16 cellular contexts compared by ENCODE assay signal in genomic region chr5:95080026-95080425, GRCh38.
A peak's percentile ranks its signal among the peaks of the same experiment; 100 is the strongest.
DNase-seq lines count a peak whose midpoint lies in the region; ATAC-seq, FAIRE-seq and TF ChIP-seq lines count a peak whose summit lies in the region.
"Had no signal": no experiment of that assay in that cellular context is flagged by ENCODE, and none has a peak within 500 bp of the region (broad histone marks: within the 10 kb centered on the region; RNA-seq: fewer than 3 reads in every experiment).

No MANE protein-coding gene starts in this region.

- H3K4ac ChIP-seq in neuronal stem cell (ENCODE audit: low read length), result no peak overlapping the region

- FAIRE-seq in endothelial cell of umbilical vein (lab: Jason Lieb, UNC), result no peak

- H2BK12ac ChIP-seq in neuronal stem cell (ENCODE audit: low read length), result no peak overlapping the region

- peaks cover 19% of the 10 kb centered on the region for H3K4me1 Mint-ChIP-seq in neural progenitor cell

- H3K27ac ChIP-seq in endothelial cell of umbilical vein (ENCODE audit: insufficient read depth, low read depth, low read length) (peak overlapping the region; percentile 69), neuronal stem cell (replicated peaks; ENCODE audit: low read length) (no peak overlapping the region), neural progenitor cell (no peak overlapping the region)
- H3K27ac ChIP-seq: RWPE1 had no signal

- H3K36me3 ChIP-seq in endothelial cell of umbilical vein (ENCODE audit: control insufficient read depth in 2 of 2, extremely low read depth in 1 of 2, insufficient read depth in 2 of 2, low read length in 2 of 2), result no peaks in the 10 kb centered on the region
- H3K36me3 ChIP-seq in neuronal stem cell (replicated peaks in 1 of 2; ENCODE audit: control insufficient read depth in 2 of 2, insufficient read depth in 2 of 2, low read length in 2 of 2), result no peaks in the 10 kb centered on the region
- H3K36me3 ChIP-seq in neural progenitor cell, result no peaks in the 10 kb centered on the region

- no peaks in the 10 kb centered on the region for H3K27me3 ChIP-seq in endothelial cell of umbilical vein (ENCODE audit: control insufficient read depth in 2 of 2, insufficient read depth in 2 of 2, low read length in 2 of 2)
- H3K27me3 ChIP-seq in neuronal stem cell (ENCODE audit: control insufficient read depth in 3 of 3, insufficient read depth in 3 of 3, low read depth in 1 of 3, low read length in 3 of 3), result no peaks in the 10 kb centered on the region
- H3K27me3 ChIP-seq in neural progenitor cell, result no peaks in the 10 kb centered on the region

- TF ChIP-seq POLR2A in NB4 (IDR thresholded peaks at IDR 0.05; ENCODE audit: extremely low read depth, insufficient read length), result no peak
- TF ChIP-seq POLR2A in endothelial cell of umbilical vein (IDR thresholded peaks at IDR 0.05; ENCODE audit: low read depth, low read length), result no peak

- H4K91ac ChIP-seq in neuronal stem cell (ENCODE audit: low read depth, low read length, poor library complexity), result no peak overlapping the region

- no peak overlapping the region for H3K18ac ChIP-seq in neuronal stem cell (ENCODE audit: low read length)

- H3K4me1 ChIP-seq in endothelial cell of umbilical vein (ENCODE audit: control insufficient read depth, extremely low read depth, insufficient read depth, low read length) (peaks cover 55% of the 10 kb centered on the region), neuronal stem cell (ENCODE audit: control insufficient read depth in 2 of 2, insufficient read depth in 1 of 2, low read depth in 1 of 2, low read length in 2 of 2) (peaks cover 2 to 6% of the 10 kb centered on the region in 2 donors), neural progenitor cell (peaks cover 12% of the 10 kb centered on the region)

- H3K79me2 ChIP-seq in endothelial cell of umbilical vein (ENCODE audit: control insufficient read depth, insufficient read depth, low read length) (peaks cover 50% of the 10 kb centered on the region), neural progenitor cell (ENCODE audit: low read depth) (no peaks in the 10 kb centered on the region)

- H3K27me3 Mint-ChIP-seq in neural progenitor cell (ENCODE audit: insufficient read depth, low read depth), result no peaks in the 10 kb centered on the region

- no peaks in the 10 kb centered on the region for H3K9me3 Mint-ChIP-seq in neural progenitor cell
- H3K9me3 Mint-ChIP-seq: activated CD4-positive, alpha-beta memory T cell treated with anti-CD3 and anti-CD28 coated beads for 36 hours had no signal

- no peak overlapping the region for H2BK15ac ChIP-seq in neuronal stem cell (ENCODE audit: low read length)

- H3K4me3 ChIP-seq in NB4 (ENCODE audit: low read depth, low read length) (peak overlapping the region; percentile 91), endothelial cell of umbilical vein (replicated peaks in 1 of 3; ENCODE audit: insufficient read depth in 1 of 3, low read depth in 1 of 3, low read length in 3 of 3) (peak overlapping the region; percentile 66 to 100 (median 80)), neuronal stem cell (ENCODE audit: low read length in 2 of 2) (no peak overlapping the region), neural progenitor cell (no peak overlapping the region)

- TF ChIP-seq CTCF in NB4 (IDR thresholded peaks at IDR 0.05; ENCODE audit: low read depth, low read length) (no peak), endothelial cell of umbilical vein (IDR thresholded peaks at IDR 0.05; ENCODE audit: extremely low read depth in 1 of 2, insufficient read depth in 1 of 2, low read depth in 1 of 2, low read length in 2 of 2) (no peak), neural progenitor cell (IDR thresholded peaks at IDR 0.05) (no peak)

- dilution Hi-C loops in endothelial cell of umbilical vein (cut with MboI; ENCODE audit: extremely low pct_ligation_motif_present, low sequenced_read_pairs), result no loop called here

- H3K4me3 Mint-ChIP-seq in neural progenitor cell, result no peak overlapping the region
- H3K4me3 Mint-ChIP-seq: activated CD4-positive, alpha-beta memory T cell treated with anti-CD3 and anti-CD28 coated beads for 36 hours had no signal

- H2BK5ac ChIP-seq in neuronal stem cell (ENCODE audit: low read length), result no peak overlapping the region

- H3K23ac ChIP-seq in neuronal stem cell (ENCODE audit: low read depth, low read length, poor library complexity), result no peak overlapping the region

- H3K36me3 Mint-ChIP-seq in neural progenitor cell, result no peaks in the 10 kb centered on the region
- H3K36me3 Mint-ChIP-seq: activated CD4-positive, alpha-beta memory T cell treated with anti-CD3 and anti-CD28 coated beads for 36 hours had no signal

- DNase-seq in AML-193 (lab: John Stamatoyannopoulos, UW) (peak; percentile 19 to 25), NB4 (ENCODE audit: low read depth) (no peak), endothelial cell of umbilical vein (ENCODE audit: low read depth, low spot score) (no peak), neuronal stem cell (ENCODE audit: low spot score) (no peak), neural progenitor cell (ENCODE audit: low spot score) (no peak), Ammon's horn (ENCODE audit: low spot score) (no peak)
- DNase-seq: activated CD4-positive, alpha-beta memory T cell treated with anti-CD3 and anti-CD28 coated beads for 36 hours; activated effector memory CD4-positive, alpha-beta T cell treated with anti-CD3 and anti-CD28 coated beads, Interleukin-2, amount 50 U/mL, for 16 hours; GOT3; NCI-H345; stimulated activated CD4-positive, alpha-beta T cell treated with anti-CD3 and anti-CD28 coated beads, Interleukin-2, amount 100 ng/mL, for 24 hours; T1000 had no signal

- intact Hi-C loops in endothelial cell of umbilical vein (cut with micrococcal nuclease), result loop anchor here (2.0 to 5.0 kb wide), 2 partner anchors 59 to 182 kb away; no protein-coding TSS in a partner anchor

- H2AFZ ChIP-seq in endothelial cell of umbilical vein (ENCODE audit: low read depth, low read length), result no peak overlapping the region
- peak overlapping the region; percentile 31 for H2AFZ ChIP-seq in neuronal stem cell (ENCODE audit: low read length)
- no peak overlapping the region for H2AFZ ChIP-seq in neural progenitor cell (replicated peaks)

- no peaks in the 10 kb centered on the region for H3K9me1 ChIP-seq in endothelial cell of umbilical vein (replicated peaks; ENCODE audit: control insufficient read depth, extremely low read depth, insufficient read depth, low read length)

- POLR2A ChIA-PET in endothelial cell of umbilical vein (lab: Charles Lee), result interaction anchor here (1.2 to 2.6 kb wide), 2 partner anchors 8 to 62 kb away, joined by 4 to 6 read pairs; no protein-coding TSS in a partner anchor

- no peak overlapping the region for H3K27ac Mint-ChIP-seq in neural progenitor cell
- H3K27ac Mint-ChIP-seq: activated CD4-positive, alpha-beta memory T cell treated with anti-CD3 and anti-CD28 coated beads for 36 hours had no signal

- H3K4me2 ChIP-seq in endothelial cell of umbilical vein (ENCODE audit: insufficient read depth, low read length) (peak overlapping the region; percentile 94), neuronal stem cell (ENCODE audit: insufficient read depth, low read length, poor library complexity, severe bottlenecking) (no peak overlapping the region), neural progenitor cell (no peak overlapping the region)

- no peak for ATAC-seq in GM18502 (IDR thresholded peaks at IDR 0.05; ENCODE audit: poor library complexity, unreplicated experiment)
- ATAC-seq in HG03095 (IDR thresholded peaks at IDR 0.05; ENCODE audit: unreplicated experiment), result no peak
- ATAC-seq: left lobe of liver had no signal

- BruUV-seq in endothelial cell of umbilical vein (replicated peaks; lab: Mats Ljungman, UMichigan), result no TSS peak

- H3F3A ChIP-seq in neural progenitor cell (ENCODE audit: low read depth), result no peaks in the 10 kb centered on the region

- H4K8ac ChIP-seq in neuronal stem cell (ENCODE audit: low read depth, low read length), result no peak overlapping the region

- CTCF ChIA-PET in endothelial cell of umbilical vein (lab: Charles Lee), result interaction anchor here (1.2 to 3.8 kb wide), 3 partner anchors 22 to 182 kb away, joined by 3 to 29 read pairs (median 4); no protein-coding TSS in a partner anchor

- peaks cover 4% of the 10 kb centered on the region for H4K20me1 ChIP-seq in endothelial cell of umbilical vein (replicated peaks; ENCODE audit: control insufficient read depth, extremely low read depth, insufficient read depth, low read length)
- no peaks in the 10 kb centered on the region for H4K20me1 ChIP-seq in neural progenitor cell (ENCODE audit: low read depth)

- H2AK5ac ChIP-seq in neuronal stem cell (ENCODE audit: low read depth, low read length), result no peak overlapping the region

- H3K14ac ChIP-seq in neuronal stem cell (ENCODE audit: low read length), result no peak overlapping the region

- no peak overlapping the region for H2BK120ac ChIP-seq in neuronal stem cell (ENCODE audit: low read depth, low read length)

- peak overlapping the region; percentile 95 for H3K9ac ChIP-seq in endothelial cell of umbilical vein (replicated peaks; ENCODE audit: extremely low read depth, insufficient read depth, low read length)
- no peak overlapping the region for H3K9ac ChIP-seq in neuronal stem cell (ENCODE audit: low read depth, low read length, poor library complexity)
- H3K9ac ChIP-seq in neural progenitor cell, result no peak overlapping the region

- no peaks in the 10 kb centered on the region for H3K79me1 ChIP-seq in neuronal stem cell (ENCODE audit: low read depth, low read length)

- H3K9me3 ChIP-seq in endothelial cell of umbilical vein (replicated peaks; ENCODE audit: control insufficient read depth, insufficient read depth, low read length), result no peaks in the 10 kb centered on the region
- no peaks in the 10 kb centered on the region for H3K9me3 ChIP-seq in neuronal stem cell (replicated peaks in 1 of 2; ENCODE audit: control insufficient read depth in 2 of 2, insufficient read depth in 1 of 2, low read depth in 1 of 2, low read length in 2 of 2)
- no peaks in the 10 kb centered on the region for H3K9me3 ChIP-seq in neural progenitor cell (ENCODE audit: low read depth)

TF ChIP-seq in endothelial cell of umbilical vein, 7 proteins besides CTCF, POLR2A, EP300 and RAD21:
- TF ChIP-seq JUN (IDR thresholded peaks at IDR 0.05; ENCODE audit: borderline replicate concordance, insufficient read depth, insufficient read length, low read depth), result no peak
- no peak for TF ChIP-seq MAX (IDR thresholded peaks at IDR 0.05; ENCODE audit: insufficient read depth, insufficient read length)
- TF ChIP-seq EZH2 (IDR thresholded peaks at IDR 0.05; ENCODE audit: borderline replicate concordance, low read depth, low read length, severe bottlenecking), result no peak
- no peak for TF ChIP-seq GATA2 (IDR thresholded peaks at IDR 0.05; ENCODE audit: insufficient read depth, insufficient read length, low read depth, low read length)
- no peak for TF ChIP-seq FOS (IDR thresholded peaks at IDR 0.05; ENCODE audit: borderline replicate concordance, insufficient read depth, low read length)
- no peak for TF ChIP-seq MYC (IDR thresholded peaks at IDR 0.05; ENCODE audit: low read depth, low read length)
- no peak for TF ChIP-seq POLR2AphosphoS5 (IDR thresholded peaks at IDR 0.05; ENCODE audit: insufficient read depth, low read depth, low read length)

Comparison
In these comparisons a context has a peak if more than half of its experiments do, and no peak if none do; other contexts are left out.
1. DNase-seq: peak in AML-193 (2 of 2); none in NB4 (single experiment), endothelial cell of umbilical vein (single experiment), neuronal stem cell (single experiment), neural progenitor cell (single experiment) and Ammon's horn (single experiment).
2. H3K4me3 ChIP-seq: peak in NB4 (single experiment) and endothelial cell of umbilical vein (3 of 3); none in neuronal stem cell (0 of 2) and neural progenitor cell (single experiment).